In genomic region chr20:4613718-4614620, GRCh38 we compare ENCODE assay signal across 8 cellular contexts.
A peak's percentile ranks its signal among the peaks of the same experiment; 100 is the strongest.
DNase-seq lines count a peak whose midpoint lies in the region; ATAC-seq, FAIRE-seq and TF ChIP-seq lines count a peak whose summit lies in the region.

No MANE protein-coding gene starts in this region.

- no peaks in the 10 kb centered on the region for H3K36me3 ChIP-seq in WERI-Rb-1
- H3K36me3 ChIP-seq in bronchial epithelial cell (ENCODE audit: control insufficient read depth, insufficient read depth, low read length), result no peaks in the 10 kb centered on the region
- no peaks in the 10 kb centered on the region for H3K36me3 ChIP-seq in liver (ENCODE audit: control insufficient read depth in 4 of 4, insufficient read depth in 3 of 4, low read depth in 1 of 4, low read length in 3 of 4)

- H3K27ac ChIP-seq in WERI-Rb-1 (no peak overlapping the region), liver (ENCODE audit: low read depth in 1 of 2, low read length in 2 of 2) (no peak overlapping the region)

- no peak for DNase-seq in AG04449 (ENCODE audit: low read depth, low spot score)
- peak; percentile 22 for DNase-seq in NCI-H187 treated with DMSO at 0.1 percent for 48 hours (lab: John Stamatoyannopoulos, UW)
- DNase-seq in WERI-Rb-1, result peak; percentile 85
- peak; percentile 74 for DNase-seq in bronchial epithelial cell (ENCODE audit: low read depth)
- DNase-seq in stimulated activated CD8-positive, alpha-beta memory T cell treated with anti-CD3 and anti-CD28 coated beads, Interleukin-15, amount 100 ng/mL, for 48 hours (ENCODE audit: low read depth in 2 of 2), result peak; percentile 18 to 34

- H3K4me3 ChIP-seq in AG04449 (ENCODE audit: low read depth, low read length) (no peak overlapping the region), WERI-Rb-1 (ENCODE audit: low read depth, low read length) (no peak overlapping the region), bronchial epithelial cell (ENCODE audit: low read depth, low read length) (no peak overlapping the region), liver (ENCODE audit: low read depth in 1 of 3, low read length in 3 of 3) (no peak overlapping the region)

- peak; percentile 82 for ATAC-seq in GM19351 (IDR thresholded peaks at IDR 0.05; ENCODE audit: unreplicated experiment)
- no peak for ATAC-seq in GM21619 (IDR thresholded peaks at IDR 0.05; ENCODE audit: unreplicated experiment)

- WGBS in liver, result 66% methylated on average over 15 of the region's 15 CpGs

- FAIRE-seq in bronchial epithelial cell (lab: Jason Lieb, UNC), result peak; percentile 32

- H3K27me3 ChIP-seq in WERI-Rb-1 (ENCODE audit: insufficient read depth, low read depth, severe bottlenecking), result no peaks in the 10 kb centered on the region
- no peaks in the 10 kb centered on the region for H3K27me3 ChIP-seq in bronchial epithelial cell (ENCODE audit: control insufficient read depth, insufficient read depth, low read length)
- H3K27me3 ChIP-seq in liver (ENCODE audit: control insufficient read depth in 4 of 4, insufficient read depth in 4 of 4, low read length in 3 of 4), result peaks cover 0 to 2% (median 0%) of the 10 kb centered on the region in 4 donors

- peak; percentile 64 to 65 for TF ChIP-seq RAD21 in liver (IDR thresholded peaks at IDR 0.05)

- no peaks in the 10 kb centered on the region for H3K4me1 ChIP-seq in liver (ENCODE audit: control insufficient read depth in 4 of 4, insufficient read depth in 4 of 4, low read length in 3 of 4)

- H3K9me3 ChIP-seq in WERI-Rb-1 (ENCODE audit: severe bottlenecking) (peaks cover 3% of the 10 kb centered on the region), liver (ENCODE audit: control insufficient read depth in 4 of 4, low read length in 3 of 4) (no peaks in the 10 kb centered on the region)

- TF ChIP-seq CTCF in AG04449 (IDR thresholded peaks at IDR 0.05; ENCODE audit: insufficient read depth, low read length, missing control alignments) (peak; percentile 11), WERI-Rb-1 (IDR thresholded peaks at IDR 0.05; ENCODE audit: low read depth, low read length) (peak; percentile 49; the same call in 1 of the 2 replicates), bronchial epithelial cell (IDR thresholded peaks at IDR 0.05; ENCODE audit: insufficient read depth, low read length, severe bottlenecking) (peak; percentile 53), liver (IDR thresholded peaks at IDR 0.05; ENCODE audit: low read depth, low read length, missing input control) (no peak)

- no peak overlapping the region for H3K9ac ChIP-seq in liver (ENCODE audit: low read depth in 1 of 2, low read length in 2 of 2)

- POLR2A ChIA-PET in AG04449 (lab: Yijun Ruan, JAX), result interaction anchor here (0.9 kb wide), 1 partner anchor 106 kb away, joined by 4 read pairs; no protein-coding TSS in a partner anchor

- CTCF ChIA-PET in AG04449 (lab: Yijun Ruan, JAX), result interaction anchor here (0.7 to 13.3 kb wide), 11 partner anchors 12 to 127 kb away, joined by 3 to 459 read pairs (median 3); partner anchors contain the start of gene PRND

TF ChIP-seq in liver, 16 proteins besides CTCF, POLR2A, EP300 and RAD21:
- TF ChIP-seq EGR1 (IDR thresholded peaks at IDR 0.05; ENCODE audit: low read depth in 2 of 2) (no peak), JUND (IDR thresholded peaks at IDR 0.05) (no peak), ATF3 (IDR thresholded peaks at IDR 0.05) (no peak), TAF1 (conservative IDR thresholded peaks at IDR 0.05) (no peak)
